ENCODE assay signal across 12 cellular contexts in genomic region chr17:45338996-45339535, GRCh38.
"Had no signal": no experiment of that assay in that cellular context is flagged by ENCODE, and none has a peak within 500 bp of the region (broad histone marks: within the 10 kb centered on the region; RNA-seq: fewer than 3 reads in every experiment).

No MANE protein-coding gene starts in this region.

- H3K4me3 ChIP-seq: ascending aorta had no signal

- H3K27me3 ChIP-seq: ascending aorta had no signal

- H3K36me3 ChIP-seq: ascending aorta had no signal

- H3K9me3 ChIP-seq: ascending aorta had no signal

- DNase-seq: activated CD4-positive, alpha-beta memory T cell treated with anti-CD3 and anti-CD28 coated beads for 36 hours; activated CD4-positive, alpha-beta T cell treated with anti-CD3 and anti-CD28 coated beads for 1 hour; activated naive CD4-positive, alpha-beta T cell treated with Interleukin-2 at 50 U/mL for 16 hours; activated naive CD8-positive, alpha-beta T cell treated with anti-CD3 and anti-CD28 coated beads, Interleukin-2, amount 50 U/mL, for 24 hours; hypothalamus; mammary epithelial cell; stimulated activated CD4-positive, alpha-beta T cell treated with anti-CD3 and anti-CD28 coated beads, Interleukin-15, amount 100 ng/mL, for 24 hours; stimulated activated CD4-positive, alpha-beta T cell treated with anti-CD3 and anti-CD28 coated beads, Interleukin-4, amount 100 ng/mL, for 24 hours; T-cell; T1000; trophoblast cell had no signal
